In the genomic region with DNA sequence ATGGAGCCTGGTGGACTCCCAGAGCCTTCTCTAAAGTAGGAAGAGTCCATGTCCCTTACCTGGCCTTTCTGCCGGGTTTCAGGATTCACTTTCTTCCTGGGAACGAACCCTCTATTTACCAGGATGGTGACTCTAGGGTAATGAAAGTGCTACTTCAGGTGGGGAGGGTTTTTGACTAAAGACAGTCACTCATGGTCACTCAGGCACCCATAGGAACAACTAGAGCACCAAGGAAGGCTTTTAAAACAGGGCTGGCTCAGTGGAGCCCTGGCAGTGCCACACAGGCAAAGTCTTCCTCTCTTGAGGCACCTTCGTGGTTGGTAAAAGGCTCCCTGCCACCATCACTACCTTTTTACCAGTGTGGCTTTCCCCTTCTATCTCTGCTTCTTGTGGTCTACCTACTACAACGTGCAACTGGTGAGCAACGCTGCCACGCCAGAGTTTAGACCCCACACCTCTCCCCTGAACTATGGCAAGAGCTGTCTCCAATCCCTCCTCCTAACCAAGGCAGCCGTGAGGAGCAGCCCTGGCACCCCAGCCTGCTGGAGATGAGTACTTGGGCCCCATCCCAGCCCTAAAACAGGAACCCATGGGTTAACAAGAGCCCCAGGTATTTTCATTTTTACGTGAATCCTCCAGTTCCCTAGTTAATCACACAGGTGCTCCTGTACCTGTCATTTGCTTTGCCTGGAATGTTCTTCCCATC, we compare ENCODE assay signal across 8 cellular contexts. TPM values are rescaled to one million over a fixed set of nuclear protein-coding genes. Genes with fewer than 3 reads are reported as not detected.
DNase-seq lines count a peak whose midpoint lies in the region; ATAC-seq, FAIRE-seq and TF ChIP-seq lines count a peak whose summit lies in the region.
"Had no signal": no experiment of that assay in that cellular context is flagged by ENCODE, and none has a peak within 500 bp of the region (broad histone marks: within the 10 kb centered on the region; RNA-seq: fewer than 3 reads in every experiment).

No MANE protein-coding gene starts in this region.

- no peak for TF ChIP-seq CTCF in GM23338 (conservative IDR thresholded peaks at IDR 0.05; ENCODE audit: low read depth in 2 of 2)
- no peak for TF ChIP-seq CTCF in astrocyte (IDR thresholded peaks at IDR 0.05; ENCODE audit: insufficient read depth, low read depth, low read length)

- peaks cover 23% of the 10 kb centered on the region for H3K4me1 Mint-ChIP-seq in GM23338
- peaks cover 27% of the 10 kb centered on the region for H3K4me1 Mint-ChIP-seq in astrocyte (ENCODE audit: low read depth, unreplicated experiment)

- H3F3A ChIP-seq in GM23338 (replicated peaks; ENCODE audit: low read depth), result peaks cover 57% of the 10 kb centered on the region

- H3K27ac Mint-ChIP-seq in GM23338, result peak overlapping the region; percentile 73; the same call in 1 of the 2 replicates
- H3K27ac Mint-ChIP-seq in astrocyte (ENCODE audit: unreplicated experiment), result peak overlapping the region; percentile 41

- H2AFZ ChIP-seq in GM23338 (no peak overlapping the region), astrocyte (ENCODE audit: low read depth, low read length) (no peak overlapping the region)

- H3K79me2 ChIP-seq in GM23338 (replicated peaks; ENCODE audit: insufficient read depth) (peaks cover 41% of the 10 kb centered on the region), astrocyte (ENCODE audit: insufficient read depth, low read length) (peaks cover 66% of the 10 kb centered on the region)

- peaks cover 84% of the 10 kb centered on the region for H4K20me1 ChIP-seq in BLaER1
- peaks cover 43% of the 10 kb centered on the region for H4K20me1 ChIP-seq in GM23338 (replicated peaks; ENCODE audit: insufficient read depth)
- H4K20me1 ChIP-seq in astrocyte (ENCODE audit: insufficient read depth, low read length), result peaks cover 78% of the 10 kb centered on the region

- no peak overlapping the region for H3K9ac ChIP-seq in BLaER1
- no peak overlapping the region for H3K9ac ChIP-seq in astrocyte (ENCODE audit: low read length)

- H3K27me3 ChIP-seq in BLaER1 (no peaks in the 10 kb centered on the region), GM23338 (ENCODE audit: insufficient read depth) (no peaks in the 10 kb centered on the region), astrocyte (ENCODE audit: insufficient read depth, low read length) (no peaks in the 10 kb centered on the region)
- H3K27me3 ChIP-seq: suprapubic skin had no signal

- H3K36me3 Mint-ChIP-seq in GM23338 (ENCODE audit: low read depth) (peaks cover 62% of the 10 kb centered on the region), astrocyte (ENCODE audit: low read depth, unreplicated experiment) (peaks cover 35% of the 10 kb centered on the region)

- H3K9me2 ChIP-seq in GM23338 (ENCODE audit: insufficient read depth), result no peaks in the 10 kb centered on the region

- H3K27ac ChIP-seq in BLaER1, result peak overlapping the region; percentile 31; the same call in 1 of the 2 replicates
- peak overlapping the region; percentile 66 for H3K27ac ChIP-seq in GM23338 (ENCODE audit: low read depth)
- no peak overlapping the region for H3K27ac ChIP-seq in astrocyte (ENCODE audit: low read depth, low read length)
- H3K27ac ChIP-seq: suprapubic skin had no signal

- peaks cover 71% of the 10 kb centered on the region for H3K4me1 ChIP-seq in BLaER1
- peaks cover 24% of the 10 kb centered on the region; the same call in 1 of the 2 replicates for H3K4me1 ChIP-seq in GM23338 (ENCODE audit: insufficient read depth)
- H3K4me1 ChIP-seq in astrocyte (ENCODE audit: insufficient read depth, low read length), result peaks cover 29% of the 10 kb centered on the region

- no peak for FAIRE-seq in astrocyte (lab: Jason Lieb, UNC)
- FAIRE-seq: H54 had no signal

- peaks cover 55% of the 10 kb centered on the region for H3K36me3 ChIP-seq in BLaER1
- H3K36me3 ChIP-seq in GM23338 (ENCODE audit: insufficient read depth), result peaks cover 39% of the 10 kb centered on the region
- H3K36me3 ChIP-seq in astrocyte (ENCODE audit: insufficient read depth, low read length), result peaks cover 40% of the 10 kb centered on the region

- no peaks in the 10 kb centered on the region; the same call in 2 of the 3 replicates for H3K9me3 Mint-ChIP-seq in GM23338
- H3K9me3 Mint-ChIP-seq in astrocyte (ENCODE audit: unreplicated experiment), result no peaks in the 10 kb centered on the region

- no peaks in the 10 kb centered on the region for H3K9me3 ChIP-seq in BLaER1
- H3K9me3 ChIP-seq in astrocyte (ENCODE audit: insufficient read depth, low read depth, low read length), result no peaks in the 10 kb centered on the region
- H3K9me3 ChIP-seq: suprapubic skin had no signal

- ATAC-seq in GM23338 (no peak), esophagus mucosa (no peak)

- peak overlapping the region; percentile 24; the same call in 1 of the 3 replicates for H3K4me3 Mint-ChIP-seq in GM23338
- peak overlapping the region; percentile 27 for H3K4me3 Mint-ChIP-seq in astrocyte (ENCODE audit: unreplicated experiment)

- H3K4me2 ChIP-seq in BLaER1, result no peak overlapping the region
- H3K4me2 ChIP-seq in GM23338, result no peak overlapping the region
- no peak overlapping the region for H3K4me2 ChIP-seq in astrocyte (ENCODE audit: low read length)

- no peak for DNase-seq in GM23338 (ENCODE audit: low spot score)
- DNase-seq in astrocyte (ENCODE audit: low read depth), result no peak
- DNase-seq in NCI-H2196 treated with DMSO at 0.1 percent for 48 hours (lab: John Stamatoyannopoulos, UW; ENCODE audit: unreplicated experiment), result no peak
- no peak for DNase-seq in NCI-H1436 (lab: John Stamatoyannopoulos, UW)

- H3K4me3 ChIP-seq in BLaER1 (no peak overlapping the region), GM23338 (no peak overlapping the region), astrocyte (ENCODE audit: insufficient read depth, low read depth, low read length) (no peak overlapping the region)
- H3K4me3 ChIP-seq: suprapubic skin had no signal

- peaks cover 34% of the 10 kb centered on the region for H3K27me3 Mint-ChIP-seq in GM23338 (ENCODE audit: insufficient read depth, low read depth, poor library complexity)
- H3K27me3 Mint-ChIP-seq in astrocyte (ENCODE audit: low read depth, unreplicated experiment), result no peaks in the 10 kb centered on the region

TF ChIP-seq in GM23338, 12 proteins besides CTCF, POLR2A, EP300 and RAD21 (continues in another document):
- no peak for TF ChIP-seq STAT1 (IDR thresholded peaks at IDR 0.05; ENCODE audit: unreplicated experiment)
- TF ChIP-seq EZH2phosphoT487 (IDR thresholded peaks at IDR 0.05; ENCODE audit: unreplicated experiment), result no peak

RNA-seq across cellular contexts. Expression of a gene that starts 3.5 kb away (rescaled TPM):
- 21.6 and 39.1 TPM in 2 replicates for total RNA-seq in GM23338 (2014; rRNA removed; shearing (Covaris generic))
- 51.5 and 52.6 TPM in 2 replicates for polyA plus RNA-seq in GM23338 (2016; fragmentation: Nextera tagmentation; extraction: Ambion mirVana)
- total RNA-seq in astrocyte (35.7 and 35.9 TPM in 2 replicates), esophagus mucosa (25.4 TPM)

RNA-seq across cellular contexts. Expression of a gene that starts 3.6 kb away (rescaled TPM):
- total RNA-seq in GM23338 (2014; rRNA removed; shearing (Covaris generic)), result 32.4 and 39.9 TPM in 2 replicates
- 100 and 104 TPM in 2 replicates for polyA plus RNA-seq in GM23338 (2016; fragmentation: Nextera tagmentation; extraction: Ambion mirVana)
- total RNA-seq in astrocyte, result 18.8 and 20.0 TPM in 2 replicates
- total RNA-seq in esophagus mucosa, result 25.6 TPM

RNA-seq across cellular contexts. Expression of a gene that starts 4.8 kb away (rescaled TPM):
- total RNA-seq in GM23338 (2014; rRNA removed; shearing (Covaris generic)), result 2,020 and 2,188 TPM in 2 replicates
- polyA plus RNA-seq in GM23338 (2016; fragmentation: Nextera tagmentation; extraction: Ambion mirVana), result 1,644 and 1,788 TPM in 2 replicates
- 1,213 and 1,364 TPM in 2 replicates for total RNA-seq in astrocyte
- total RNA-seq in esophagus mucosa, result 2,377 TPM

RNA-seq across cellular contexts. Expression of a gene that starts 4.9 kb away (rescaled TPM):
- total RNA-seq in GM23338 (2014; rRNA removed; shearing (Covaris generic)), result 79.2 and 85.7 TPM in 2 replicates
- 20.4 and 20.9 TPM in 2 replicates for polyA plus RNA-seq in GM23338 (2016; fragmentation: Nextera tagmentation; extraction: Ambion mirVana)
- 25.2 and 28.8 TPM in 2 replicates for total RNA-seq in astrocyte
- total RNA-seq in esophagus mucosa, result 10.8 TPM

RNA-seq across cellular contexts. Expression of a gene that starts 16.8 kb away (rescaled TPM):
- total RNA-seq in GM23338 (2014; rRNA removed; shearing (Covaris generic)), result 27.1 and 27.6 TPM in 2 replicates
- polyA plus RNA-seq in GM23338 (2016; fragmentation: Nextera tagmentation; extraction: Ambion mirVana), result 15.4 and 17.6 TPM in 2 replicates
- total RNA-seq in astrocyte, result 22.2 and 25.1 TPM in 2 replicates
- 9.9 TPM for total RNA-seq in esophagus mucosa
